ENCODE assay signal across 26 cellular contexts in genomic region chr11:77529685-77530084, GRCh38.
"Had no signal": no experiment of that assay in that cellular context is flagged by ENCODE, and none has a peak within 500 bp of the region (broad histone marks: within the 10 kb centered on the region; RNA-seq: fewer than 3 reads in every experiment).

No MANE protein-coding gene starts in this region.

- H3K4me3 Mint-ChIP-seq: activated CD4-positive, alpha-beta memory T cell treated with anti-CD3 and anti-CD28 coated beads, Interleukin-2, amount 10 ng/mL, durations not matched to agents 7 days and 5 days; activated CD4-positive, alpha-beta T cell treated with anti-CD3 and anti-CD28 coated beads, Interleukin-2, amount 10 ng/mL, durations not matched to agents 7 days and 5 days; activated naive CD4-positive, alpha-beta T cell treated with anti-CD3 and anti-CD28 coated beads, Interleukin-2, amount 10 ng/mL, durations not matched to agents 7 days and 5 days; activated naive CD8-positive, alpha-beta T cell treated with anti-CD3 and anti-CD28 coated beads, Interleukin-2, amount 10 ng/mL, durations not matched to agents 7 days and 5 days; activated T-cell treated with anti-CD3 and anti-CD28 coated beads, Interleukin-2, amount 50 U/mL, for 24 hours; activated T-cell treated with anti-CD3 and anti-CD28 coated beads, Interleukin-2, amount 50 U/mL, for 72 hours; brain; T-helper 17 cell had no signal

- H3K27me3 Mint-ChIP-seq: activated CD4-positive, alpha-beta memory T cell treated with anti-CD3 and anti-CD28 coated beads, Interleukin-2, amount 10 ng/mL, durations not matched to agents 7 days and 5 days; activated CD4-positive, alpha-beta T cell treated with anti-CD3 and anti-CD28 coated beads, Interleukin-2, amount 10 ng/mL, durations not matched to agents 7 days and 5 days; brain had no signal

- H3K4me3 ChIP-seq: ascending aorta, breast epithelium, cardiac muscle cell, colonic mucosa, esophagus squamous epithelium had no signal

- DNase-seq: activated CD4-positive, alpha-beta memory T cell treated with anti-CD3 and anti-CD28 coated beads, Interleukin-2, amount 10 ng/mL, durations not matched to agents 7 days and 5 days; activated CD4-positive, alpha-beta T cell treated with anti-CD3 and anti-CD28 coated beads for 1 hour; activated CD4-positive, alpha-beta T cell treated with anti-CD3 and anti-CD28 coated beads for 4 hours; activated CD4-positive, alpha-beta T cell treated with anti-CD3 and anti-CD28 coated beads, Interleukin-2, amount 10 ng/mL, durations not matched to agents 7 days and 5 days; activated CD4-positive, alpha-beta T cell treated with anti-CD3 and anti-CD28 coated beads, Interleukin-2, amount 50 U/mL, for 4 hours; activated CD8-positive, alpha-beta memory T cell treated with anti-CD3 and anti-CD28 coated beads, Interleukin-2, amount 50 U/mL, for 48 hours; activated gamma-delta T cell; activated naive CD4-positive, alpha-beta T cell; activated naive CD4-positive, alpha-beta T cell treated with anti-CD3 and anti-CD28 coated beads, Interleukin-2, amount 10 ng/mL, durations not matched to agents 7 days and 5 days; activated naive CD8-positive, alpha-beta T cell treated with anti-CD3 and anti-CD28 coated beads, Interleukin-2, amount 10 ng/mL, durations not matched to agents 7 days and 5 days; activated T-cell treated with anti-CD3 and anti-CD28 coated beads for 4 hours; activated T-cell treated with anti-CD3 and anti-CD28 coated beads, Interleukin-2, amount 50 U/mL, for 24 hours; activated T-cell treated with anti-CD3 and anti-CD28 coated beads, Interleukin-2, amount 50 U/mL, for 72 hours; central memory CD4-positive, alpha-beta T cell; cerebellar nuclear complex; colonic mucosa; effector CD8-positive, alpha-beta T cell; esophagus squamous epithelium; T-helper 1 cell; T-helper 17 cell had no signal

- H3K9me3 Mint-ChIP-seq: activated CD4-positive, alpha-beta memory T cell treated with anti-CD3 and anti-CD28 coated beads, Interleukin-2, amount 10 ng/mL, durations not matched to agents 7 days and 5 days; activated CD4-positive, alpha-beta T cell treated with anti-CD3 and anti-CD28 coated beads, Interleukin-2, amount 10 ng/mL, durations not matched to agents 7 days and 5 days; activated naive CD4-positive, alpha-beta T cell treated with anti-CD3 and anti-CD28 coated beads, Interleukin-2, amount 10 ng/mL, durations not matched to agents 7 days and 5 days; activated naive CD4-positive, alpha-beta T cell treated with anti-CD3 and anti-CD28 coated beads, Interleukin-2, amount 50 U/mL, for 72 hours; activated naive CD8-positive, alpha-beta T cell treated with anti-CD3 and anti-CD28 coated beads, Interleukin-2, amount 10 ng/mL, durations not matched to agents 7 days and 5 days; activated T-cell treated with anti-CD3 and anti-CD28 coated beads, Interleukin-2, amount 50 U/mL, for 24 hours; activated T-cell treated with anti-CD3 and anti-CD28 coated beads, Interleukin-2, amount 50 U/mL, for 72 hours; brain had no signal

- H3K27me3 ChIP-seq: ascending aorta, breast epithelium, cardiac muscle cell, colonic mucosa, esophagus squamous epithelium had no signal

- ATAC-seq: activated naive CD4-positive, alpha-beta T cell treated with anti-CD3 and anti-CD28 coated beads, Interleukin-2, amount 50 U/mL, for 72 hours; activated T-cell treated with anti-CD3 and anti-CD28 coated beads, Interleukin-2, amount 50 U/mL, for 72 hours; T-helper 17 cell had no signal

- H3K36me3 Mint-ChIP-seq: activated naive CD4-positive, alpha-beta T cell treated with anti-CD3 and anti-CD28 coated beads, Interleukin-2, amount 10 ng/mL, durations not matched to agents 7 days and 5 days; activated naive CD4-positive, alpha-beta T cell treated with anti-CD3 and anti-CD28 coated beads, Interleukin-2, amount 50 U/mL, for 72 hours; activated naive CD8-positive, alpha-beta T cell treated with anti-CD3 and anti-CD28 coated beads, Interleukin-2, amount 10 ng/mL, durations not matched to agents 7 days and 5 days; brain had no signal

- H3K27ac Mint-ChIP-seq: activated CD4-positive, alpha-beta memory T cell treated with anti-CD3 and anti-CD28 coated beads, Interleukin-2, amount 10 ng/mL, durations not matched to agents 7 days and 5 days; activated CD4-positive, alpha-beta T cell treated with anti-CD3 and anti-CD28 coated beads, Interleukin-2, amount 10 ng/mL, durations not matched to agents 7 days and 5 days; activated naive CD4-positive, alpha-beta T cell treated with anti-CD3 and anti-CD28 coated beads, Interleukin-2, amount 50 U/mL, for 72 hours; activated naive CD8-positive, alpha-beta T cell treated with anti-CD3 and anti-CD28 coated beads, Interleukin-2, amount 10 ng/mL, durations not matched to agents 7 days and 5 days; activated T-cell treated with anti-CD3 and anti-CD28 coated beads, Interleukin-2, amount 50 U/mL, for 24 hours; activated T-cell treated with anti-CD3 and anti-CD28 coated beads, Interleukin-2, amount 50 U/mL, for 72 hours; T-helper 17 cell had no signal

- H3K9me3 ChIP-seq: ascending aorta, breast epithelium, colonic mucosa, esophagus squamous epithelium had no signal

- H3K4me1 ChIP-seq: ascending aorta, breast epithelium, colonic mucosa, esophagus squamous epithelium had no signal

- H3K36me3 ChIP-seq: ascending aorta, breast epithelium, cardiac muscle cell, colonic mucosa, esophagus squamous epithelium had no signal

- H3K4me1 Mint-ChIP-seq: activated CD4-positive, alpha-beta memory T cell treated with anti-CD3 and anti-CD28 coated beads, Interleukin-2, amount 10 ng/mL, durations not matched to agents 7 days and 5 days; activated CD4-positive, alpha-beta T cell treated with anti-CD3 and anti-CD28 coated beads, Interleukin-2, amount 10 ng/mL, durations not matched to agents 7 days and 5 days; activated naive CD4-positive, alpha-beta T cell treated with anti-CD3 and anti-CD28 coated beads, Interleukin-2, amount 10 ng/mL, durations not matched to agents 7 days and 5 days; activated naive CD8-positive, alpha-beta T cell treated with anti-CD3 and anti-CD28 coated beads, Interleukin-2, amount 10 ng/mL, durations not matched to agents 7 days and 5 days; T-helper 17 cell had no signal

- H3K27ac ChIP-seq: ascending aorta, breast epithelium, cardiac muscle cell, colonic mucosa, epithelial cell of prostate, esophagus squamous epithelium had no signal
